In genomic region chr9:233708-234107, GRCh38 we compare ENCODE assay signal across 1 cellular context. TPM values are rescaled to one million over a fixed set of nuclear protein-coding genes. Genes with fewer than 3 reads are reported as not detected.
"Had no signal": no experiment of that assay in that cellular context is flagged by ENCODE, and none has a peak within 500 bp of the region (broad histone marks: within the 10 kb centered on the region; RNA-seq: fewer than 3 reads in every experiment).

No MANE protein-coding gene starts in this region.

RNA-seq across cellular contexts. Expression of gene DOCK8, which starts 19.0 kb away (rescaled TPM):
- total RNA-seq: G401 had no signal
